ENCODE assay signal across 8 cellular contexts in the genomic region with DNA sequence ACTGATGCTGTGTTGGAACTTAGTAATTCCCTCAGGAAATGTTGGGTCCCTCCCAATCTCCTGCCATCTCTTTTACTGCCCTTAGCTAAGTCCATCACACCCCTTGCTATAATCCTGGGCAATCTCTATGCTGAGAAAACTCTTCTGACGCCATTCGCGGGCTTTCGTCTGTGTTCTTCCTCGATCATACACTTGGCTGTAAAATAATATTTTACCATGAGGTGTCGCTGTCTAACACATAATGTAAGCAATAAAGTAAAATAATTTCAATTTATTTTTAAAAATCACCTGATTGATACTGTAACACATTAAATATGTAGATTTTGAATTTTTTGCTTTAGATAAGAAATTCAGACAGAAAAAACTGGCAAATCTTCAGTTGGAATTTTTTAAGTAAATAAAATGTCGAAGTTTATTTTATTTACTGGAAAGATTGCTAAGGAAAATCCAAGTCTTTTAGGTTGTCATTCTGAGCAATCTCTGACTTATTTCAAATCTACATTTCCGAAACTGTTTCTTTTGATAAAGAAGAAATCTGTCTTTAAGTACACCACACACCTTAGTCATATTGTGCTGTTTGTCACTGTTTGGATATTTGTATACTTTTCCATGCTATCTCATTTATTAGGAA.
A peak's percentile ranks its signal among the peaks of the same experiment; 100 is the strongest.
DNase-seq lines count a peak whose midpoint lies in the region; ATAC-seq, FAIRE-seq and TF ChIP-seq lines count a peak whose summit lies in the region.

No MANE protein-coding gene starts in this region.

- no peaks in the 10 kb centered on the region for H4K20me1 ChIP-seq in IMR-90 (ENCODE audit: insufficient read depth, low read length)

- no peak overlapping the region for H4K91ac ChIP-seq in IMR-90 (ENCODE audit: insufficient read depth, low read depth, low read length)

- no CpG with 5 or more reads among the region's 8 CpGs for WGBS in IMR-90 (ENCODE audit: extremely low coverage in 2 of 2, insufficient read length in 1 of 2), 2 experiments

- peak overlapping the region; percentile 12; the same call in 1 of the 3 replicates for H2BK15ac ChIP-seq in IMR-90 (ENCODE audit: low read depth, low read length)

- CTCF ChIA-PET in IMR-90 (lab: Yijun Ruan, JAX), result interaction anchor here (0.6 to 1.0 kb wide), 4 partner anchors 16 to 1112 kb away, joined by 3 to 6 read pairs (median 3); no protein-coding TSS in a partner anchor

- H3K36me3 ChIP-seq in IMR-90 (ENCODE audit: control insufficient read depth, insufficient read depth, low read length), result no peaks in the 10 kb centered on the region

- H3K9me3 ChIP-seq in IMR-90 (ENCODE audit: control insufficient read depth, insufficient read depth, low read length), result no peaks in the 10 kb centered on the region

- no peak for TF ChIP-seq POLR2A in IMR-90 (IDR thresholded peaks at IDR 0.05; ENCODE audit: low read depth, low read length)

- H3K9me1 ChIP-seq in IMR-90 (ENCODE audit: insufficient read depth, low read length), result no peaks in the 10 kb centered on the region

- H3K4me3 ChIP-seq in IMR-90 (ENCODE audit: insufficient read depth, low read depth, low read length) (no peak overlapping the region), epithelial cell of esophagus (ENCODE audit: low read length) (no peak overlapping the region)

- H3K4me2 ChIP-seq in IMR-90 (ENCODE audit: low read depth, low read length), result peak overlapping the region; percentile 71; the same call in 1 of the 2 replicates

- H3K4me1 ChIP-seq in IMR-90 (ENCODE audit: control insufficient read depth, insufficient read depth, low read length), result 0 out of 2 replicates have a peak, but pooled peaks cover 2% of the 10 kb centered on the region

- H3K9me3 Mint-ChIP-seq in natural killer cell, result no peaks in the 10 kb centered on the region
- no peaks in the 10 kb centered on the region for H3K9me3 Mint-ChIP-seq in activated T-helper 1 cell treated with anti-CD3 and anti-CD28 coated beads, Interleukin-12 subunit alpha, Interleukin-12 subunit beta, Interleukin-2, Interleukin-4 antibody, amounts not matched to agents 30 ng/mL and 10 ng/mL and 1 ng/mL, durations not matched to agents 14 hours and 24 hours and 36 hours

- intact Hi-C loops in IMR-90 (cut with micrococcal nuclease) (loop anchor here (1.0 to 5.0 kb wide), 6 partner anchors 293 to 1114 kb away; no protein-coding TSS in a partner anchor), natural killer cell (cut with micrococcal nuclease) (loop anchor here (1.0 to 5.0 kb wide), 3 partner anchors 294 to 1112 kb away; no protein-coding TSS in a partner anchor)
- intact Hi-C loops in activated T-helper 1 cell treated with anti-CD3 and anti-CD28 coated beads, Interleukin-12 subunit alpha, Interleukin-12 subunit beta, Interleukin-2, Interleukin-4 antibody, amounts not matched to agents 30 ng/mL and 10 ng/mL and 1 ng/mL, durations not matched to agents 14 hours and 24 hours and 36 hours (cut with micrococcal nuclease), result loop anchor here (2.0 kb wide), 3 partner anchors 293 to 1111 kb away; no protein-coding TSS in a partner anchor

- POLR2A ChIA-PET in IMR-90 (lab: Charles Lee; ENCODE audit: unreplicated experiment), result no interaction called here

- dilution Hi-C loops in IMR-90 (cut with HindIII; ENCODE audit: low sequenced_read_pairs, unreplicated experiment), result no loop called here

- H3K36me3 Mint-ChIP-seq in natural killer cell, result no peaks in the 10 kb centered on the region
- H3K36me3 Mint-ChIP-seq in activated T-helper 1 cell treated with anti-CD3 and anti-CD28 coated beads, Interleukin-12 subunit alpha, Interleukin-12 subunit beta, Interleukin-2, Interleukin-4 antibody, amounts not matched to agents 30 ng/mL and 10 ng/mL and 1 ng/mL, durations not matched to agents 14 hours and 24 hours and 36 hours (ENCODE audit: low read depth), result no peaks in the 10 kb centered on the region

- H3K18ac ChIP-seq in IMR-90 (ENCODE audit: low read depth, low read length), result no peak overlapping the region

- peak; percentile 76 for TF ChIP-seq RAD21 in IMR-90 (IDR thresholded peaks at IDR 0.05; ENCODE audit: low read length)

- H3K56ac ChIP-seq in IMR-90 (ENCODE audit: extremely low read depth, insufficient read depth, low read length), result no peak overlapping the region

- no peak overlapping the region for H3K9ac ChIP-seq in IMR-90 (ENCODE audit: low read depth, low read length)

- peaks cover 5 to 6% of the 10 kb centered on the region in 2 donors for H3K4me1 Mint-ChIP-seq in natural killer cell
- no peaks in the 10 kb centered on the region for H3K4me1 Mint-ChIP-seq in activated T-helper 1 cell treated with anti-CD3 and anti-CD28 coated beads, Interleukin-12 subunit alpha, Interleukin-12 subunit beta, Interleukin-2, Interleukin-4 antibody, amounts not matched to agents 30 ng/mL and 10 ng/mL and 1 ng/mL, durations not matched to agents 14 hours and 24 hours and 36 hours (ENCODE audit: low read depth)

- peak; percentile 77 for TF ChIP-seq CTCF in IMR-90 (conservative IDR thresholded peaks at IDR 0.05; ENCODE audit: low read depth, low read length)
- TF ChIP-seq CTCF in epithelial cell of esophagus (IDR thresholded peaks at IDR 0.05; ENCODE audit: insufficient read depth, low read depth, low read length, missing control alignments), result peak; percentile 47
- TF ChIP-seq CTCF in natural killer cell (IDR thresholded peaks at IDR 0.05), result peak; percentile 76

- H2AK5ac ChIP-seq in IMR-90 (ENCODE audit: low read depth, low read length), result no peak overlapping the region

- ATAC-seq in IMR-90 (ENCODE audit: low read depth), result peak; percentile 72
- ATAC-seq in natural killer cell, result no peak
- ATAC-seq in GM18870 (IDR thresholded peaks at IDR 0.05; ENCODE audit: unreplicated experiment), result no peak

- in situ Hi-C loops in IMR-90 (cut with MboI; ENCODE audit: low sequenced_read_pairs), result loop anchor here (5.0 to 25.0 kb wide), 3 partner anchors 301 to 1109 kb away; a partner anchor contains a TSS

- FAIRE-seq in RCC 7860 (lab: Jason Lieb, UNC), result peak; percentile 44

- no peaks in the 10 kb centered on the region; the same call in 1 of the 2 replicates for H3K27me3 ChIP-seq in IMR-90 (ENCODE audit: control insufficient read depth, insufficient read depth, low read length)

- H2BK120ac ChIP-seq in IMR-90 (ENCODE audit: low read depth, low read length), result peak overlapping the region; percentile 42

- no peaks in the 10 kb centered on the region for H3K79me1 ChIP-seq in IMR-90 (ENCODE audit: low read depth in 1 of 2, low read length in 2 of 2)

- H3K23ac ChIP-seq in IMR-90 (ENCODE audit: low read depth, low read length), result no peak overlapping the region

- no peak overlapping the region for H2AK9ac ChIP-seq in IMR-90 (replicated peaks; ENCODE audit: low read depth, low read length, poor library complexity)

- H4K8ac ChIP-seq in IMR-90 (ENCODE audit: low read depth in 2 of 2, low read length in 2 of 2), result peak overlapping the region in 1 of 2 experiments; percentile 41; a peak in 1 of 4 replicates

- no peak overlapping the region for H3K27ac Mint-ChIP-seq in natural killer cell
- H3K27ac Mint-ChIP-seq in activated T-helper 1 cell treated with anti-CD3 and anti-CD28 coated beads, Interleukin-12 subunit alpha, Interleukin-12 subunit beta, Interleukin-2, Interleukin-4 antibody, amounts not matched to agents 30 ng/mL and 10 ng/mL and 1 ng/mL, durations not matched to agents 14 hours and 24 hours and 36 hours, result no peak overlapping the region

- DNase-seq in NOMO-1 treated with dmso at 0.1 percent for 144 hours (lab: John Stamatoyannopoulos, UW; ENCODE audit: unreplicated experiment) (peak; percentile 1), NOMO-1 treated with DMSO at 0.1 percent for 48 hours (lab: John Stamatoyannopoulos, UW; ENCODE audit: unreplicated experiment) (no peak), IMR-90 (peak; percentile 59), RCC 7860 (ENCODE audit: low spot score) (peak; percentile 13), epithelial cell of esophagus (ENCODE audit: low read depth) (peak; percentile 49), natural killer cell (no peak)
- no peak for DNase-seq in activated T-helper 1 cell treated with anti-CD3 and anti-CD28 coated beads, Interleukin-12 subunit alpha, Interleukin-12 subunit beta, Interleukin-2, Interleukin-4 antibody, amounts not matched to agents 30 ng/mL and 10 ng/mL and 1 ng/mL, durations not matched to agents 14 hours and 24 hours and 36 hours (ENCODE audit: low spot score)

- no peak overlapping the region for H3K4me3 Mint-ChIP-seq in natural killer cell
- H3K4me3 Mint-ChIP-seq in activated T-helper 1 cell treated with anti-CD3 and anti-CD28 coated beads, Interleukin-12 subunit alpha, Interleukin-12 subunit beta, Interleukin-2, Interleukin-4 antibody, amounts not matched to agents 30 ng/mL and 10 ng/mL and 1 ng/mL, durations not matched to agents 14 hours and 24 hours and 36 hours, result no peak overlapping the region

- no peak overlapping the region for H2BK5ac ChIP-seq in IMR-90 (ENCODE audit: low read depth, low read length, poor library complexity, severe bottlenecking)

- peaks cover 13 to 29% of the 10 kb centered on the region in 2 donors for H3K27me3 Mint-ChIP-seq in natural killer cell (ENCODE audit: low read depth in 2 of 2)
- peaks cover 9% of the 10 kb centered on the region for H3K27me3 Mint-ChIP-seq in activated T-helper 1 cell treated with anti-CD3 and anti-CD28 coated beads, Interleukin-12 subunit alpha, Interleukin-12 subunit beta, Interleukin-2, Interleukin-4 antibody, amounts not matched to agents 30 ng/mL and 10 ng/mL and 1 ng/mL, durations not matched to agents 14 hours and 24 hours and 36 hours (ENCODE audit: insufficient read depth)

- no peak overlapping the region for H4K5ac ChIP-seq in IMR-90 (ENCODE audit: low read depth, low read length)

- H2AFZ ChIP-seq in IMR-90 (replicated peaks; ENCODE audit: low read length, poor library complexity), result peak overlapping the region; percentile 72

- peak overlapping the region; percentile 89; the same call in 1 of the 2 replicates for H2BK20ac ChIP-seq in IMR-90 (ENCODE audit: low read depth, low read length)

- H3K27ac ChIP-seq in IMR-90 (ENCODE audit: insufficient read depth, low read length), result no peak overlapping the region

- H3K4ac ChIP-seq in IMR-90 (ENCODE audit: low read depth, low read length), result no peak overlapping the region

- H3K14ac ChIP-seq in IMR-90 (replicated peaks; ENCODE audit: low read depth, low read length), result no peak overlapping the region; the same call in 1 of the 2 replicates

- no TSS peak for BruUV-seq in IMR-90 (replicated peaks; lab: Mats Ljungman, UMichigan)

TF ChIP-seq in IMR-90, 13 proteins besides CTCF, POLR2A, EP300 and RAD21:
- TF ChIP-seq MAZ (IDR thresholded peaks at IDR 0.05; ENCODE audit: borderline replicate concordance, low read depth, low read length) (no peak), SMC3 (IDR thresholded peaks at IDR 0.05; ENCODE audit: low read depth, low read length) (peak; percentile 75), CEBPB (IDR thresholded peaks at IDR 0.05; ENCODE audit: low read depth, low read length) (no peak)

Comparison
In these comparisons a context has a peak if more than half of its experiments do, and no peak if none do; other contexts are left out.
1. DNase-seq: peak in NOMO-1 treated with dmso at 0.1 percent for 144 hours (single experiment), IMR-90 (single experiment), RCC 7860 (single experiment) and epithelial cell of esophagus (single experiment); none in NOMO-1 treated with DMSO at 0.1 percent for 48 hours (single experiment), natural killer cell (single experiment) and activated T-helper 1 cell treated with anti-CD3 and anti-CD28 coated beads, Interleukin-12 subunit alpha, Interleukin-12 subunit beta, Interleukin-2, Interleukin-4 antibody, amounts not matched to agents 30 ng/mL and 10 ng/mL and 1 ng/mL, durations not matched to agents 14 hours and 24 hours and 36 hours (single experiment).
2. Peak in every context shown above with its lines, with median percentiles within 50 percentile points of each other: CTCF ChIP-seq.